ENCODE assay signal across 17 cellular contexts in genomic region chr2:121501070-121501469, GRCh38. TPM values are rescaled to one million over a fixed set of nuclear protein-coding genes. Genes with fewer than 3 reads are reported as not detected.
DNase-seq lines count a peak whose midpoint lies in the region; ATAC-seq and TF ChIP-seq lines count a peak whose summit lies in the region.
"Had no signal": no experiment of that assay in that cellular context is flagged by ENCODE, and none has a peak within 500 bp of the region (broad histone marks: within the 10 kb centered on the region; RNA-seq: fewer than 3 reads in every experiment).

No MANE protein-coding gene starts in this region.

- peaks cover 58% of the 10 kb centered on the region for H3K36me3 Mint-ChIP-seq in activated CD8-positive, alpha-beta memory T cell treated with anti-CD3 and anti-CD28 coated beads, Interleukin-2, amount 10 ng/mL, durations not matched to agents 7 days and 5 days
- H3K36me3 Mint-ChIP-seq in activated T-helper 2 cell treated with anti-CD3 and anti-CD28 coated beads, Interferon-gamma antibody, Interleukin-2, Interleukin-4, amounts not matched to agents 10 μg/mL and 5 μg/mL and 100 μg/mL, durations not matched to agents 14 hours and 24 hours and 36 hours (ENCODE audit: low read depth): peaks cover 69% of the 10 kb centered on the region

- no peak overlapping the region for H2BK15ac ChIP-seq in mesendoderm (replicated peaks; ENCODE audit: low read depth)

- H3K4me2 ChIP-seq in mesendoderm (ENCODE audit: low read length): no peak overlapping the region

- H3K27ac ChIP-seq in thymus (ENCODE audit: low read depth): peak overlapping the region; percentile 25
- no peak overlapping the region for H3K27ac ChIP-seq in mesendoderm (ENCODE audit: low read depth, low read length)
- H3K27ac ChIP-seq: WERI-Rb-1 had no signal

- ATAC-seq in activated CD8-positive, alpha-beta memory T cell treated with anti-CD3 and anti-CD28 coated beads, Interleukin-2, amount 10 ng/mL, durations not matched to agents 7 days and 5 days: no peak

- CTCF ChIA-PET in activated CD8-positive, alpha-beta memory T cell treated with anti-CD3 and anti-CD28 coated beads, Interleukin-2, amount 10 ng/mL, durations not matched to agents 7 days and 5 days (lab: Charles Lee): interaction anchor here (0.9 to 1.0 kb wide), 2 partner anchors 17 to 59 kb away, joined by 3 read pairs; no protein-coding TSS in a partner anchor

- no peak overlapping the region for H4K8ac ChIP-seq in mesendoderm (ENCODE audit: low read depth, low read length)

- H3K4ac ChIP-seq in mesendoderm (ENCODE audit: low read depth, low read length): no peak overlapping the region

- no peak for TF ChIP-seq CTCF in GM13977 (IDR thresholded peaks at IDR 0.05; ENCODE audit: extremely low read depth, insufficient read depth, missing control alignments)

- no peaks in the 10 kb centered on the region for H3K27me3 Mint-ChIP-seq in activated CD8-positive, alpha-beta memory T cell treated with anti-CD3 and anti-CD28 coated beads, Interleukin-2, amount 10 ng/mL, durations not matched to agents 7 days and 5 days
- H3K27me3 Mint-ChIP-seq in activated T-helper 2 cell treated with anti-CD3 and anti-CD28 coated beads, Interferon-gamma antibody, Interleukin-2, Interleukin-4, amounts not matched to agents 10 μg/mL and 5 μg/mL and 100 μg/mL, durations not matched to agents 14 hours and 24 hours and 36 hours (ENCODE audit: low read depth): no peaks in the 10 kb centered on the region

- 90% methylated on average over 1 of the region's 1 CpG for WGBS in thymus
- WGBS in mesendoderm (ENCODE audit: extremely low coverage, insufficient coverage, low lambda C conversion rate): no CpG with 5 or more reads among the region's 1 CpG

- H3K27me3 ChIP-seq in thymus (ENCODE audit: control insufficient read depth, insufficient read depth) (no peaks in the 10 kb centered on the region), mesendoderm (ENCODE audit: insufficient read depth, low read length, poor library complexity) (no peaks in the 10 kb centered on the region)

- H2AK5ac ChIP-seq in mesendoderm (ENCODE audit: low read length): no peak overlapping the region

- no peak overlapping the region for H3K18ac ChIP-seq in mesendoderm (ENCODE audit: low read length)

- H3K4me3 Mint-ChIP-seq in activated CD8-positive, alpha-beta memory T cell treated with anti-CD3 and anti-CD28 coated beads, Interleukin-2, amount 10 ng/mL, durations not matched to agents 7 days and 5 days: no peak overlapping the region
- H3K4me3 Mint-ChIP-seq in activated T-helper 2 cell treated with anti-CD3 and anti-CD28 coated beads, Interferon-gamma antibody, Interleukin-2, Interleukin-4, amounts not matched to agents 10 μg/mL and 5 μg/mL and 100 μg/mL, durations not matched to agents 14 hours and 24 hours and 36 hours (ENCODE audit: low read depth): no peak overlapping the region

- H3K4me1 ChIP-seq in thymus (ENCODE audit: control insufficient read depth, insufficient read depth, low read length) (no peaks in the 10 kb centered on the region), mesendoderm (ENCODE audit: control insufficient read depth, low read depth, low read length) (no peaks in the 10 kb centered on the region)

- H3K79me1 ChIP-seq in mesendoderm (ENCODE audit: low read length): peaks cover 8% of the 10 kb centered on the region

- H3K9ac ChIP-seq in mesendoderm (ENCODE audit: low read length): no peak overlapping the region

- intact Hi-C loops in activated T-helper 2 cell treated with anti-CD3 and anti-CD28 coated beads, Interferon-gamma antibody, Interleukin-2, Interleukin-4, amounts not matched to agents 10 μg/mL and 5 μg/mL and 100 μg/mL, durations not matched to agents 14 hours and 24 hours and 36 hours (cut with micrococcal nuclease): no loop called here

- H3K36me3 ChIP-seq in thymus (ENCODE audit: control insufficient read depth, insufficient read depth): peaks cover 14% of the 10 kb centered on the region
- no peaks in the 10 kb centered on the region for H3K36me3 ChIP-seq in mesendoderm (ENCODE audit: control insufficient read depth, insufficient read depth, low read length)

- H4K5ac ChIP-seq in mesendoderm (ENCODE audit: low read length): no peak overlapping the region

- DNase-seq in activated CD8-positive, alpha-beta memory T cell treated with anti-CD3 and anti-CD28 coated beads, Interleukin-2, amount 10 ng/mL, durations not matched to agents 7 days and 5 days: no peak
- no peak for DNase-seq in activated CD8-positive, alpha-beta memory T cell treated with anti-CD3 and anti-CD28 coated beads, Interleukin-2, amount 50 U/mL, for 48 hours
- DNase-seq in activated T-helper 2 cell treated with anti-CD3 and anti-CD28 coated beads, Interferon-gamma antibody, Interleukin-2, Interleukin-4, amounts not matched to agents 10 μg/mL and 5 μg/mL and 100 μg/mL, durations not matched to agents 14 hours and 24 hours and 36 hours (ENCODE audit: low spot score): no peak
- DNase-seq in fibroblast of the conjunctiva (ENCODE audit: low read depth) (peak; percentile 64), GM13977 (ENCODE audit: low spot score) (no peak), HUDEP-2 (lab: John Stamatoyannopoulos, UW; ENCODE audit: unreplicated experiment in 76 of 76) (no peak), mesendoderm (no peak)
- DNase-seq: activated effector memory CD4-positive, alpha-beta T cell treated with Interleukin-2 at 50 U/mL for 16 hours; GDM1; NCI-H2029; stimulated activated CD4-positive, alpha-beta T cell treated with anti-CD3 and anti-CD28 coated beads, Interleukin-1b, Interleukin-23, amount 100 ng/mL, for 48 hours; substantia nigra; WERI-Rb-1 had no signal

- no peaks in the 10 kb centered on the region for H3K9me3 ChIP-seq in thymus (ENCODE audit: control insufficient read depth)

- H3K79me2 ChIP-seq in mesendoderm (ENCODE audit: control insufficient read depth, insufficient read depth, low read length): no peaks in the 10 kb centered on the region

- H3K9me3 Mint-ChIP-seq in activated CD8-positive, alpha-beta memory T cell treated with anti-CD3 and anti-CD28 coated beads, Interleukin-2, amount 10 ng/mL, durations not matched to agents 7 days and 5 days (ENCODE audit: low read depth): peaks cover 3% of the 10 kb centered on the region
- peaks cover 14% of the 10 kb centered on the region for H3K9me3 Mint-ChIP-seq in activated T-helper 2 cell treated with anti-CD3 and anti-CD28 coated beads, Interferon-gamma antibody, Interleukin-2, Interleukin-4, amounts not matched to agents 10 μg/mL and 5 μg/mL and 100 μg/mL, durations not matched to agents 14 hours and 24 hours and 36 hours

- no peak overlapping the region for H3K23ac ChIP-seq in mesendoderm (ENCODE audit: low read length)

- peaks cover 19% of the 10 kb centered on the region for H3K4me1 Mint-ChIP-seq in activated CD8-positive, alpha-beta memory T cell treated with anti-CD3 and anti-CD28 coated beads, Interleukin-2, amount 10 ng/mL, durations not matched to agents 7 days and 5 days
- H3K4me1 Mint-ChIP-seq in activated T-helper 2 cell treated with anti-CD3 and anti-CD28 coated beads, Interferon-gamma antibody, Interleukin-2, Interleukin-4, amounts not matched to agents 10 μg/mL and 5 μg/mL and 100 μg/mL, durations not matched to agents 14 hours and 24 hours and 36 hours (ENCODE audit: low read depth): peaks cover 10% of the 10 kb centered on the region

- H3K27ac Mint-ChIP-seq in activated CD8-positive, alpha-beta memory T cell treated with anti-CD3 and anti-CD28 coated beads, Interleukin-2, amount 10 ng/mL, durations not matched to agents 7 days and 5 days: peak overlapping the region; percentile 26
- H3K27ac Mint-ChIP-seq in activated T-helper 2 cell treated with anti-CD3 and anti-CD28 coated beads, Interferon-gamma antibody, Interleukin-2, Interleukin-4, amounts not matched to agents 10 μg/mL and 5 μg/mL and 100 μg/mL, durations not matched to agents 14 hours and 24 hours and 36 hours: peak overlapping the region; percentile 28

- no peak overlapping the region for H2BK5ac ChIP-seq in mesendoderm (ENCODE audit: low read length)

- no peak overlapping the region for H3K56ac ChIP-seq in mesendoderm (ENCODE audit: low read length)

- H3K4me3 ChIP-seq in thymus (ENCODE audit: low read length) (no peak overlapping the region), mesendoderm (ENCODE audit: low read length) (no peak overlapping the region)

- H2BK120ac ChIP-seq in mesendoderm (ENCODE audit: low read depth, low read length): no peak overlapping the region

- in situ Hi-C loops in GM13977 (cut with MboI; ENCODE audit: low pct_unique_long_range_greater_than_20kb, low sequenced_read_pairs, unreplicated experiment): no loop called here

RNA-seq across cellular contexts. Expression of gene RNU4ATAC, which starts 29.6 kb away (rescaled TPM):
- total RNA-seq in activated CD8-positive, alpha-beta memory T cell treated with anti-CD3 and anti-CD28 coated beads, Interleukin-2, amount 10 ng/mL, durations not matched to agents 7 days and 5 days: not detected
- not detected in 2 replicates for total RNA-seq in activated T-helper 2 cell treated with anti-CD3 and anti-CD28 coated beads, Interferon-gamma antibody, Interleukin-2, Interleukin-4, amounts not matched to agents 10 μg/mL and 5 μg/mL and 100 μg/mL, durations not matched to agents 14 hours and 24 hours and 36 hours
- not detected for polyA plus RNA-seq in thymus
- polyA plus RNA-seq in mesendoderm (2013, experiment 1 of 2): not detected
- polyA plus RNA-seq in mesendoderm (2013, experiment 2 of 2): not detected
- total RNA-seq: HT-29 had no signal
- polyA plus RNA-seq: AG04450, neural cell had no signal
